Comparison of ENCODE assay signal across 35 cellular contexts in genomic region chr2:176364578-176364977, GRCh38.
"Had no signal": no experiment of that assay in that cellular context is flagged by ENCODE, and none has a peak within 500 bp of the region (broad histone marks: within the 10 kb centered on the region; RNA-seq: fewer than 3 reads in every experiment).

No MANE protein-coding gene starts in this region.

- H3K36me3 Mint-ChIP-seq: activated CD8-positive, alpha-beta memory T cell treated with anti-CD3 and anti-CD28 coated beads, Interleukin-2, amount 10 ng/mL, durations not matched to agents 7 days and 5 days; activated naive CD4-positive, alpha-beta T cell treated with anti-CD3 and anti-CD28 coated beads, Interleukin-2, amount 50 U/mL, for 72 hours; activated naive CD8-positive, alpha-beta T cell treated with anti-CD3 and anti-CD28 coated beads for 36 hours had no signal

- H3K4me1 Mint-ChIP-seq: activated B cell treated with CpG ODN at 0.5 μM for 24 hours; activated CD4-positive, alpha-beta memory T cell treated with anti-CD3 and anti-CD28 coated beads, Interleukin-2, amount 10 ng/mL, durations not matched to agents 7 days and 5 days; activated CD4-positive, alpha-beta T cell treated with anti-CD3 and anti-CD28 coated beads, Interleukin-2, amount 10 ng/mL, durations not matched to agents 7 days and 5 days; activated CD8-positive, alpha-beta memory T cell treated with anti-CD3 and anti-CD28 coated beads, Interleukin-2, amount 10 ng/mL, durations not matched to agents 7 days and 5 days; activated naive CD8-positive, alpha-beta T cell treated with anti-CD3 and anti-CD28 coated beads for 36 hours; activated T-helper 17 cell treated with anti-CD3 and anti-CD28 coated beads, Interleukin-2, amount 50 U/mL, for 72 hours had no signal

- H3K27ac ChIP-seq: adrenal gland, body of pancreas, brain microvascular endothelial cell, breast epithelium, VCaP had no signal

- H3K27ac Mint-ChIP-seq: activated B cell treated with CpG ODN at 0.5 μM for 24 hours; activated CD4-positive, alpha-beta memory T cell treated with anti-CD3 and anti-CD28 coated beads, Interleukin-2, amount 10 ng/mL, durations not matched to agents 7 days and 5 days; activated CD4-positive, alpha-beta T cell treated with anti-CD3 and anti-CD28 coated beads, Interleukin-2, amount 10 ng/mL, durations not matched to agents 7 days and 5 days; activated CD8-positive, alpha-beta memory T cell treated with anti-CD3 and anti-CD28 coated beads, Interleukin-2, amount 10 ng/mL, durations not matched to agents 7 days and 5 days; activated CD8-positive, alpha-beta T cell treated with anti-CD3 and anti-CD28 coated beads, Interleukin-2, amount 10 ng/mL, durations not matched to agents 7 days and 5 days; activated naive CD4-positive, alpha-beta T cell treated with anti-CD3 and anti-CD28 coated beads for 36 hours; activated naive CD4-positive, alpha-beta T cell treated with anti-CD3 and anti-CD28 coated beads, Interleukin-2, amount 50 U/mL, for 72 hours; activated naive CD8-positive, alpha-beta T cell treated with anti-CD3 and anti-CD28 coated beads for 36 hours; activated T-cell treated with anti-CD3 and anti-CD28 coated beads, Interleukin-2, amount 50 U/mL, for 72 hours; activated T-helper 1 cell treated with anti-CD3 and anti-CD28 coated beads, Interleukin-12 subunit alpha, Interleukin-12 subunit beta, Interleukin-2, Interleukin-4 antibody, amounts not matched to agents 30 ng/mL and 10 ng/mL and 1 ng/mL, durations not matched to agents 14 hours and 24 hours and 36 hours; activated T-helper 17 cell treated with anti-CD3 and anti-CD28 coated beads, Interleukin-2, amount 50 U/mL, for 72 hours; T-helper 1 cell treated with Interleukin-12 subunit alpha and Interleukin-12 subunit beta and Interleukin-4 antibody, amounts not matched to agents 30 μg/mL and 1 μg/mL, for 36 hours; T-helper 2 cell treated with Interferon-gamma antibody and Interleukin-4, amounts not matched to agents 5 μg/mL and 100 μg/mL, for 36 hours had no signal

- H3K27me3 ChIP-seq: adrenal gland, body of pancreas, brain microvascular endothelial cell, breast epithelium had no signal

- H3K4me3 Mint-ChIP-seq: activated B cell treated with CpG ODN at 0.5 μM for 24 hours; activated CD4-positive, alpha-beta memory T cell treated with anti-CD3 and anti-CD28 coated beads, Interleukin-2, amount 10 ng/mL, durations not matched to agents 7 days and 5 days; activated CD4-positive, alpha-beta T cell treated with anti-CD3 and anti-CD28 coated beads, Interleukin-2, amount 10 ng/mL, durations not matched to agents 7 days and 5 days; activated CD8-positive, alpha-beta memory T cell treated with anti-CD3 and anti-CD28 coated beads, Interleukin-2, amount 10 ng/mL, durations not matched to agents 7 days and 5 days; activated CD8-positive, alpha-beta T cell treated with anti-CD3 and anti-CD28 coated beads, Interleukin-2, amount 10 ng/mL, durations not matched to agents 7 days and 5 days; activated naive CD4-positive, alpha-beta T cell treated with anti-CD3 and anti-CD28 coated beads for 36 hours; activated naive CD8-positive, alpha-beta T cell treated with anti-CD3 and anti-CD28 coated beads for 36 hours; activated T-cell treated with anti-CD3 and anti-CD28 coated beads, Interleukin-2, amount 50 U/mL, for 4 hours; activated T-cell treated with anti-CD3 and anti-CD28 coated beads, Interleukin-2, amount 50 U/mL, for 72 hours; activated T-helper 1 cell treated with anti-CD3 and anti-CD28 coated beads, Interleukin-12 subunit alpha, Interleukin-12 subunit beta, Interleukin-2, Interleukin-4 antibody, amounts not matched to agents 30 ng/mL and 10 ng/mL and 1 ng/mL, durations not matched to agents 14 hours and 24 hours and 36 hours; activated T-helper 17 cell treated with anti-CD3 and anti-CD28 coated beads, Interleukin-2, amount 50 U/mL, for 72 hours; T-helper 1 cell treated with Interleukin-12 subunit alpha and Interleukin-12 subunit beta and Interleukin-4 antibody, amounts not matched to agents 30 μg/mL and 1 μg/mL, for 36 hours; T-helper 2 cell treated with Interferon-gamma antibody and Interleukin-4, amounts not matched to agents 5 μg/mL and 100 μg/mL, for 36 hours had no signal

- H3K36me3 ChIP-seq: adrenal gland, brain microvascular endothelial cell, breast epithelium had no signal

- H3K4me1 ChIP-seq: adrenal gland, body of pancreas, breast epithelium had no signal

- DNase-seq: activated B cell treated with CpG ODN at 0.5 μM for 24 hours; activated CD4-positive, alpha-beta memory T cell treated with anti-CD3 and anti-CD28 coated beads, Interleukin-2, amount 10 ng/mL, durations not matched to agents 7 days and 5 days; activated CD4-positive, alpha-beta T cell treated with anti-CD3 and anti-CD28 coated beads for 48 hours; activated CD4-positive, alpha-beta T cell treated with anti-CD3 and anti-CD28 coated beads, Interleukin-2, amount 10 ng/mL, durations not matched to agents 7 days and 5 days; activated CD4-positive, alpha-beta T cell treated with anti-CD3 and anti-CD28 coated beads, Interleukin-2, amount 50 U/mL, for 48 hours; activated CD4-positive, CD25-positive, alpha-beta regulatory T cell treated with anti-CD3 and anti-CD28 coated beads, Interleukin-2, amount 50 U/mL, for 72 hours; activated CD8-positive, alpha-beta memory T cell treated with anti-CD3 and anti-CD28 coated beads for 24 hours; activated CD8-positive, alpha-beta memory T cell treated with anti-CD3 and anti-CD28 coated beads, Interleukin-2, amount 10 ng/mL, durations not matched to agents 7 days and 5 days; activated CD8-positive, alpha-beta T cell treated with anti-CD3 and anti-CD28 coated beads, Interleukin-2, amount 10 ng/mL, durations not matched to agents 7 days and 5 days; activated effector memory CD4-positive, alpha-beta T cell treated with anti-CD3 and anti-CD28 coated beads, Interleukin-2, amount 50 U/mL, for 16 hours; activated gamma-delta T cell treated with Interleukin-2 at 50 U/mL for 16 hours; activated naive CD4-positive, alpha-beta T cell; activated naive CD4-positive, alpha-beta T cell treated with anti-CD3 and anti-CD28 coated beads for 36 hours; activated naive CD4-positive, alpha-beta T cell treated with anti-CD3 and anti-CD28 coated beads, Interleukin-2, amount 50 U/mL, for 16 hours; activated naive CD8-positive, alpha-beta T cell treated with anti-CD3 and anti-CD28 coated beads for 36 hours; activated T-cell treated with anti-CD3 and anti-CD28 coated beads for 4 hours; activated T-cell treated with anti-CD3 and anti-CD28 coated beads, Interleukin-2, amount 50 U/mL, for 1 hour; activated T-cell treated with anti-CD3 and anti-CD28 coated beads, Interleukin-2, amount 50 U/mL, for 4 hours; activated T-cell treated with anti-CD3 and anti-CD28 coated beads, Interleukin-2, amount 50 U/mL, for 72 hours; adrenal gland; amniotic stem cell; aorta; body of pancreas; brain microvascular endothelial cell; central memory CD4-positive, alpha-beta T cell; T-helper 1 cell; T-helper 2 cell; T-helper 9 cell had no signal

- H3K9me3 Mint-ChIP-seq: activated CD4-positive, alpha-beta memory T cell treated with anti-CD3 and anti-CD28 coated beads, Interleukin-2, amount 10 ng/mL, durations not matched to agents 7 days and 5 days; activated CD4-positive, alpha-beta T cell treated with anti-CD3 and anti-CD28 coated beads, Interleukin-2, amount 10 ng/mL, durations not matched to agents 7 days and 5 days; activated naive CD4-positive, alpha-beta T cell treated with anti-CD3 and anti-CD28 coated beads for 36 hours; activated T-cell treated with anti-CD3 and anti-CD28 coated beads, Interleukin-2, amount 50 U/mL, for 4 hours; activated T-helper 1 cell treated with anti-CD3 and anti-CD28 coated beads, Interleukin-12 subunit alpha, Interleukin-12 subunit beta, Interleukin-2, Interleukin-4 antibody, amounts not matched to agents 30 ng/mL and 10 ng/mL and 1 ng/mL, durations not matched to agents 14 hours and 24 hours and 36 hours; activated T-helper 17 cell treated with anti-CD3 and anti-CD28 coated beads, Interleukin-2, amount 50 U/mL, for 72 hours; T-helper 1 cell treated with Interleukin-12 subunit alpha and Interleukin-12 subunit beta and Interleukin-4 antibody, amounts not matched to agents 30 μg/mL and 1 μg/mL, for 36 hours; T-helper 2 cell treated with Interferon-gamma antibody and Interleukin-4, amounts not matched to agents 5 μg/mL and 100 μg/mL, for 36 hours had no signal

- H3K9me3 ChIP-seq: adrenal gland, body of pancreas had no signal

- H3K4me3 ChIP-seq: adrenal gland, body of pancreas, breast epithelium had no signal
